Comparison of ENCODE assay signal across 8 cellular contexts in genomic region chr1:156212833-156213643, GRCh38. TPM values are rescaled to one million over a fixed set of nuclear protein-coding genes. Genes with fewer than 3 reads are reported as not detected.
DNase-seq lines count a peak whose midpoint lies in the region; ATAC-seq, FAIRE-seq and TF ChIP-seq lines count a peak whose summit lies in the region.

Gene PMF1, plus strand, starts transcription at chr1:156213007. Its CDS starts 9 bp downstream, at chr1:156213016.

- peak in 1 of 2 donors; percentile 79 for TF ChIP-seq POLR2A in thyroid gland (IDR thresholded peaks at IDR 0.05)

- H3K4me3 ChIP-seq in GM12875 (ENCODE audit: low read depth, low read length) (peak within 1 kb of the TSS; percentile 88), pancreas (peak within 1 kb of the TSS; percentile 38 to 66 (median 58)), thyroid gland (replicated peaks in 1 of 3) (peak within 1 kb of the TSS; percentile 7 to 91 (median 45))

- peak within 1 kb of the TSS; percentile 97 for H3K27ac Mint-ChIP-seq in activated naive CD8-positive, alpha-beta T cell treated with anti-CD3 and anti-CD28 coated beads, Interleukin-2, amount 50 U/mL, for 24 hours

- WGBS in pancreas, 2 donors, result 0 to 1% methylated on average over 61 of the region's 61 CpGs
- 0 to 1% methylated on average over 44 to 54 of the region's 61 CpGs for WGBS in thyroid gland, 2 donors

- H3K4me3 Mint-ChIP-seq in activated naive CD8-positive, alpha-beta T cell treated with anti-CD3 and anti-CD28 coated beads, Interleukin-2, amount 50 U/mL, for 24 hours, result peak within 1 kb of the TSS; percentile 84

- H3K9me3 ChIP-seq in pancreas (no peaks in the 10 kb centered on the region), thyroid gland (no peaks in the 10 kb centered on the region)

- DNase-seq in NCI-H1436 (lab: John Stamatoyannopoulos, UW) (peak; percentile 94), SW480 (ENCODE audit: low spot score) (peak; percentile 92), Right ventricle myocardium superior (peak; percentile 98), pancreas (peak; percentile 94 to 98 (median 96)), thyroid gland (peak; percentile 98 to 99)
- peak; percentile 97 for DNase-seq in activated naive CD8-positive, alpha-beta T cell treated with anti-CD3 and anti-CD28 coated beads, Interleukin-2, amount 50 U/mL, for 24 hours

- H3K4me1 ChIP-seq in pancreas (peaks cover 10 to 20% (median 17%) of the 10 kb centered on the region in 3 donors), thyroid gland (peaks cover 11 to 25% of the 10 kb centered on the region in 2 donors)

- peaks cover 57% of the 10 kb centered on the region for H3K36me3 Mint-ChIP-seq in activated naive CD8-positive, alpha-beta T cell treated with anti-CD3 and anti-CD28 coated beads, Interleukin-2, amount 50 U/mL, for 24 hours (ENCODE audit: low read depth)

- H3K9me3 Mint-ChIP-seq in activated naive CD8-positive, alpha-beta T cell treated with anti-CD3 and anti-CD28 coated beads, Interleukin-2, amount 50 U/mL, for 24 hours, result no peaks in the 10 kb centered on the region

- H3K36me3 ChIP-seq in pancreas (peaks cover 0 to 5% (median 0%) of the 10 kb centered on the region in 3 donors), thyroid gland (peaks cover 7 to 10% of the 10 kb centered on the region in 2 donors)

- peaks cover 50% of the 10 kb centered on the region for H3K4me1 Mint-ChIP-seq in activated naive CD8-positive, alpha-beta T cell treated with anti-CD3 and anti-CD28 coated beads, Interleukin-2, amount 50 U/mL, for 24 hours

- H3K27ac ChIP-seq in pancreas, result peak within 1 kb of the TSS; percentile 86 to 98 (median 94)
- H3K27ac ChIP-seq in thyroid gland, result peak within 1 kb of the TSS; percentile 89 to 92 (median 91)

- H3K27me3 Mint-ChIP-seq in activated naive CD8-positive, alpha-beta T cell treated with anti-CD3 and anti-CD28 coated beads, Interleukin-2, amount 50 U/mL, for 24 hours, result no peaks in the 10 kb centered on the region

- intact Hi-C loops in Right ventricle myocardium superior (cut with DNase I), result no loop called here
- intact Hi-C loops in pancreas (cut with DNase I), result no loop called here
- intact Hi-C loops in thyroid gland (cut with DNase I), result no loop called here

- FAIRE-seq in pancreas (lab: Jason Lieb, UNC), result no peak

- no peaks in the 10 kb centered on the region for H3K27me3 ChIP-seq in pancreas
- H3K27me3 ChIP-seq in thyroid gland, result no peaks in the 10 kb centered on the region

- ATAC-seq in HG02763 (IDR thresholded peaks at IDR 0.05; ENCODE audit: unreplicated experiment), result peak; percentile 90
- peak; percentile 93 for ATAC-seq in activated naive CD8-positive, alpha-beta T cell treated with anti-CD3 and anti-CD28 coated beads, Interleukin-2, amount 50 U/mL, for 24 hours
- peak; percentile 99 for ATAC-seq in Right ventricle myocardium superior (ENCODE audit: poor library complexity)
- peak; percentile 98 to 99 (median 98) for ATAC-seq in pancreas

- TF ChIP-seq CTCF in GM12875 (IDR thresholded peaks at IDR 0.05; ENCODE audit: borderline replicate concordance, insufficient read depth, low read depth, low read length) (no peak), pancreas (IDR thresholded peaks at IDR 0.05) (no peak), thyroid gland (IDR thresholded peaks at IDR 0.05) (no peak)

RNA-seq across cellular contexts. Expression of gene PMF1, which starts in this region (rescaled TPM):
- total RNA-seq in Right ventricle myocardium superior (64.8 TPM), pancreas (10 to 100 TPM; 15.8 to 28.8 (median 21.9) TPM), thyroid gland (100 to 1,000 TPM in 3 of 4 donors, 10 to 100 TPM in 1; 73.6 to 121 (median 107) TPM)
- 10 to 100 TPM; 69.7 to 79.7 TPM for polyA plus RNA-seq in pancreas

Comparison
In these comparisons a context has a peak if more than half of its experiments do, and no peak if none do; other contexts are left out.
1. Peak in every context shown above with its lines: DNase-seq, ATAC-seq, H3K4me3 ChIP-seq and H3K27ac ChIP-seq.